Comparison of ENCODE assay signal across 27 cellular contexts in the genomic region with DNA sequence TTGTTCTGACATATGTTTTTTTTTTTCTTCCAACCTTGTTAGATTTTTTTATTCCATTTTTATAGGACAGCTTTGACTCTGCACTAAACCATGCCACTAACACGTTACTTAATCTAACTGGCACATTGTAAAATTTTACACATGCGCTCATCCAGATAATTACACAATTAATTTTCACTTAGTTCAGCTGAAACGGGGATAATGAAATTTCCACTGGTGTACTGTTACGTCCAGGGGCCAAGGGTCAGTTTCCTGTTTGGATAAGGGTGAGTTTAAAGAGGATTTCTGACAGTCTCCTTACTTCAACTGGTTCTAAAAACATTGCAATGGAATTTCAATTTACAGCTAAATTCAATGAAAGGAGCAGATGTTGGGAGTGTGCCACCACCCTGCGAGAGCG.
DNase-seq lines count a peak whose midpoint lies in the region; FAIRE-seq and TF ChIP-seq lines count a peak whose summit lies in the region.
"Had no signal": no experiment of that assay in that cellular context is flagged by ENCODE, and none has a peak within 500 bp of the region (broad histone marks: within the 10 kb centered on the region; RNA-seq: fewer than 3 reads in every experiment).

No MANE protein-coding gene starts in this region.

- no peak overlapping the region for H2AK5ac ChIP-seq in H1 (ENCODE audit: low read depth, low read length)
- no peak overlapping the region for H2AK5ac ChIP-seq in mesenchymal stem cell (ENCODE audit: low read length, severe bottlenecking)

- no peaks in the 10 kb centered on the region for H3K36me3 ChIP-seq in H1 (ENCODE audit: control insufficient read depth in 2 of 4, insufficient read depth in 4 of 4, low read length in 3 of 4)
- no peaks in the 10 kb centered on the region for H3K36me3 ChIP-seq in mesenchymal stem cell (ENCODE audit: control insufficient read depth in 1 of 2, insufficient read depth in 2 of 2, low read depth in 1 of 2, low read length in 2 of 2)
- H3K36me3 ChIP-seq: cardiac muscle cell, thyroid gland had no signal

- H3K18ac ChIP-seq in H1 (ENCODE audit: extremely low read depth, low read length): no peak overlapping the region
- H3K18ac ChIP-seq in mesenchymal stem cell (ENCODE audit: low read depth in 1 of 2, low read length in 2 of 2): no peak overlapping the region

- no peak overlapping the region for H2BK20ac ChIP-seq in H1 (ENCODE audit: low read length)

- H3K9me3 ChIP-seq in H1 (ENCODE audit: insufficient read depth in 2 of 2, low read depth in 1 of 2, low read length in 1 of 2): no peaks in the 10 kb centered on the region
- no peaks in the 10 kb centered on the region for H3K9me3 ChIP-seq in mesenchymal stem cell (ENCODE audit: control insufficient read depth, low read length)
- H3K9me3 ChIP-seq: thyroid gland had no signal

- H2AFZ ChIP-seq in H1 (ENCODE audit: low read length): peak overlapping the region; percentile 78; the same call in 1 of the 2 replicates
- no peak overlapping the region for H2AFZ ChIP-seq in mesenchymal stem cell (ENCODE audit: low read depth, low read length)

- H3K27ac ChIP-seq in H1 (ENCODE audit: low read depth, low read length) (no peak overlapping the region), mesenchymal stem cell (ENCODE audit: low read length, poor library complexity, severe bottlenecking) (no peak overlapping the region)
- H3K27ac ChIP-seq: 22Rv1, cardiac muscle cell, foreskin keratinocyte, thyroid gland had no signal

- H4K20me1 ChIP-seq in H1 (replicated peaks in 1 of 2; ENCODE audit: control insufficient read depth in 1 of 2, insufficient read depth in 2 of 2, low read length in 2 of 2): no peaks in the 10 kb centered on the region

- H4K91ac ChIP-seq in H1 (replicated peaks; ENCODE audit: insufficient read length, low read length): no peak overlapping the region
- no peak overlapping the region for H4K91ac ChIP-seq in mesenchymal stem cell (ENCODE audit: low read length)

- no peak overlapping the region for H3K4ac ChIP-seq in H1 (replicated peaks; ENCODE audit: insufficient read length, low read depth, low read length)
- H3K4ac ChIP-seq in mesenchymal stem cell (ENCODE audit: low read depth in 1 of 2, low read length in 2 of 2): no peak overlapping the region

- 90% methylated on average over 6 of the region's 6 CpGs; no CpG with 5 or more reads in 1 of the 2 experiments for WGBS in H1 (ENCODE audit: extremely low coverage in 1 of 2, insufficient coverage in 1 of 2, insufficient read length in 1 of 2, insufficient replicate concordance in 2 of 2, low coverage in 1 of 2, low lambda C conversion rate in 2 of 2, missing lambda C conversion rate in 1 of 2), 2 experiments
- WGBS in mesenchymal stem cell: 12% methylated on average over 4 of the region's 6 CpGs

- H3K27me3 ChIP-seq in H1 (replicated peaks in 1 of 4; ENCODE audit: control insufficient read depth in 3 of 4, extremely low read depth in 1 of 4, insufficient read depth in 3 of 4, low read length in 3 of 4) (no peaks in the 10 kb centered on the region), mesenchymal stem cell (ENCODE audit: control insufficient read depth in 1 of 2, insufficient read depth in 1 of 2, low read length in 2 of 2) (no peaks in the 10 kb centered on the region)
- H3K27me3 ChIP-seq: cardiac muscle cell, foreskin keratinocyte, thyroid gland had no signal

- H3K4me2 ChIP-seq in H1 (ENCODE audit: insufficient read depth in 1 of 2, low read depth in 2 of 2, low read length in 2 of 2): no peak overlapping the region
- no peak overlapping the region for H3K4me2 ChIP-seq in mesenchymal stem cell (ENCODE audit: low read length, poor library complexity, severe bottlenecking)
- H3K4me2 ChIP-seq: smooth muscle cell had no signal

- CTCF ChIA-PET in H1 (lab: Charles Lee; ENCODE audit: partially characterized antibody): no interaction called here

- no peak overlapping the region for H4K5ac ChIP-seq in H1 (ENCODE audit: insufficient read length, low read depth, low read length)

- DNase-seq in DMS53 (lab: John Stamatoyannopoulos, UW) (peak; percentile 21), DMS53 treated with DMSO at 0.1 percent for 48 hours (lab: John Stamatoyannopoulos, UW; ENCODE audit: unreplicated experiment) (no peak), NCI-H146 (lab: John Stamatoyannopoulos, UW) (peak; percentile 86), H1 (ENCODE audit: low read depth in 1 of 2, low spot score in 2 of 2) (no peak), mesenchymal stem cell (peak; percentile 62), NCI-H187 (lab: John Stamatoyannopoulos, UW) (no peak), NCI-H2029 treated with DMSO at 0.1 percent for 48 hours (lab: John Stamatoyannopoulos, UW) (no peak)
- DNase-seq in activated T-cell treated with anti-CD3 and anti-CD28 coated beads, Interleukin-2, amount 50 U/mL, for 1 hour: no peak
- DNase-seq: activated CD4-positive, alpha-beta T cell treated with anti-CD3 and anti-CD28 coated beads for 1 hour; activated naive CD4-positive, alpha-beta T cell treated with anti-CD3 and anti-CD28 coated beads, Interleukin-2, amount 50 U/mL, for 16 hours; activated T-cell treated with anti-CD3 and anti-CD28 coated beads, Interleukin-2, amount 50 U/mL, for 4 hours; AML-193; CD8-positive, alpha-beta T cell; DND-41; foreskin keratinocyte; hippocampal formation; islet precursor cell; NCI-H1092; NCI-H510A treated with DMSO at 0.1 percent for 48 hours; nucleus accumbens; stimulated activated CD4-positive, alpha-beta T cell treated with anti-CD3 and anti-CD28 coated beads, Interleukin-4, amount 100 ng/mL, for 24 hours; stimulated activated naive CD4-positive, alpha-beta T cell treated with Interleukin-2 at 50 U/mL for 16 hours; thyroid gland had no signal

- H3K4me3 ChIP-seq in H1 (ENCODE audit: extremely low read depth in 1 of 4, insufficient read depth in 2 of 4, low read depth in 3 of 4, low read length in 4 of 4) (no peak overlapping the region), mesenchymal stem cell (ENCODE audit: insufficient read depth in 1 of 2, low read depth in 1 of 2, low read length in 2 of 2) (no peak overlapping the region)
- H3K4me3 ChIP-seq: cardiac muscle cell, smooth muscle cell, thyroid gland had no signal

- no peak overlapping the region for H3K23ac ChIP-seq in H1 (ENCODE audit: insufficient read length)
- no peak overlapping the region for H3K23ac ChIP-seq in mesenchymal stem cell (ENCODE audit: low read length in 2 of 2)

- H3K9ac ChIP-seq in H1 (replicated peaks in 1 of 4; ENCODE audit: extremely low read depth in 1 of 4, low read depth in 3 of 4, low read length in 3 of 4): no peak overlapping the region
- no peak overlapping the region for H3K9ac ChIP-seq in mesenchymal stem cell (ENCODE audit: low read length)

- no peak for FAIRE-seq in H1 (lab: Jason Lieb, UNC)
- FAIRE-seq: GM12891 had no signal

- TF ChIP-seq CTCF in H1 (IDR thresholded peaks at IDR 0.05; ENCODE audit: control extremely low read depth in 1 of 3, insufficient read depth in 1 of 3, low read depth in 1 of 3, low read length in 3 of 3): no peak

- H2BK15ac ChIP-seq in H1 (ENCODE audit: low read length): no peak overlapping the region
- H2BK15ac ChIP-seq in mesenchymal stem cell (ENCODE audit: low read depth, poor library complexity, severe bottlenecking): no peak overlapping the region

- TF ChIP-seq RAD21 in H1 (IDR thresholded peaks at IDR 0.05 in 1 of 2, conservative IDR thresholded peaks at IDR 0.05 in 1 of 2; ENCODE audit: low read depth in 2 of 2, low read length in 2 of 2): no peak

- no peaks in the 10 kb centered on the region for H3K79me1 ChIP-seq in H1 (ENCODE audit: low read depth, low read length)
- no peaks in the 10 kb centered on the region for H3K79me1 ChIP-seq in mesenchymal stem cell (replicated peaks; ENCODE audit: low read length, poor library complexity, severe bottlenecking)

- H2BK120ac ChIP-seq in H1 (replicated peaks; ENCODE audit: low read depth, low read length) (no peak overlapping the region), mesenchymal stem cell (ENCODE audit: low read depth, low read length) (no peak overlapping the region)

- H3K4me1 ChIP-seq in H1 (replicated peaks in 1 of 4; ENCODE audit: control insufficient read depth in 3 of 4, insufficient read depth in 4 of 4, low read length in 3 of 4) (peaks cover 0 to 3% (median 0%) of the 10 kb centered on the region in 4 experiments; a peak in 1 of 7 replicates), mesenchymal stem cell (ENCODE audit: control insufficient read depth, insufficient read depth, low read depth, low read length) (peaks cover 2% of the 10 kb centered on the region)
- H3K4me1 ChIP-seq: foreskin keratinocyte, thyroid gland had no signal

- no peak for TF ChIP-seq EP300 in H1 (IDR thresholded peaks at IDR 0.05; ENCODE audit: borderline replicate concordance in 1 of 2, low read depth in 2 of 2, low read length in 2 of 2)

- H3K14ac ChIP-seq in H1 (ENCODE audit: insufficient read length) (no peak overlapping the region), mesenchymal stem cell (ENCODE audit: low read length in 2 of 2) (no peak overlapping the region)

- no peak overlapping the region for H2BK12ac ChIP-seq in H1 (ENCODE audit: low read depth, low read length)
- H2BK12ac ChIP-seq in mesenchymal stem cell (ENCODE audit: low read length in 2 of 2): no peak overlapping the region

- H4K8ac ChIP-seq in H1 (ENCODE audit: extremely low read depth, insufficient read depth, low read length): no peak overlapping the region
- H4K8ac ChIP-seq in mesenchymal stem cell (ENCODE audit: low read length): no peak overlapping the region

- no peaks in the 10 kb centered on the region for H3K79me2 ChIP-seq in H1 (ENCODE audit: control insufficient read depth in 1 of 2, insufficient read depth in 2 of 2, low read length in 2 of 2)

- no peak for TF ChIP-seq POLR2A in H1 (IDR thresholded peaks at IDR 0.05; ENCODE audit: control extremely low read depth in 1 of 2, low read depth in 2 of 2, low read length in 2 of 2)

- POLR2A ChIA-PET in H1 (lab: Charles Lee; ENCODE audit: partially characterized antibody): interaction anchor here (0.7 kb wide), 1 partner anchor 12 kb away, joined by 3 read pairs; no protein-coding TSS in a partner anchor

- no peak overlapping the region for H3K56ac ChIP-seq in H1 (replicated peaks; ENCODE audit: insufficient read length, low read depth, low read length)

- H2BK5ac ChIP-seq in H1 (ENCODE audit: low read depth, low read length) (no peak overlapping the region), mesenchymal stem cell (ENCODE audit: low read depth, low read length, poor library complexity, severe bottlenecking) (no peak overlapping the region)

- H3K23me2 ChIP-seq in H1 (ENCODE audit: low read depth, low read length): no peaks in the 10 kb centered on the region; the same call in 1 of the 2 replicates

TF ChIP-seq in H1, 55 proteins besides CTCF, POLR2A, EP300 and RAD21:
- no peak for TF ChIP-seq PHF8 (conservative IDR thresholded peaks at IDR 0.05; ENCODE audit: low read depth, low read length)
- TF ChIP-seq EGR1 (IDR thresholded peaks at IDR 0.05; ENCODE audit: borderline replicate concordance, low read depth, low read length): no peak
- TF ChIP-seq KDM5A (IDR thresholded peaks at IDR 0.05; ENCODE audit: low read length): no peak
- no peak for TF ChIP-seq ASH2L (IDR thresholded peaks at IDR 0.05; ENCODE audit: low read length)
- no peak for TF ChIP-seq JUN (IDR thresholded peaks at IDR 0.05; ENCODE audit: low read depth, low read length)
- no peak for TF ChIP-seq CHD1 (IDR thresholded peaks at IDR 0.05; ENCODE audit: low read depth, low read length)
- TF ChIP-seq FOSL1 (IDR thresholded peaks at IDR 0.05; ENCODE audit: insufficient read depth, low read depth, low read length): no peak

Comparison
In these comparisons a context has a peak if more than half of its experiments do, and no peak if none do; other contexts are left out.
1. DNase-seq: peak in DMS53 (single experiment), NCI-H146 (single experiment) and mesenchymal stem cell (single experiment); none in DMS53 treated with DMSO at 0.1 percent for 48 hours (single experiment), H1 (0 of 2), NCI-H187 (0 of 2), NCI-H2029 treated with DMSO at 0.1 percent for 48 hours (single experiment) and activated T-cell treated with anti-CD3 and anti-CD28 coated beads, Interleukin-2, amount 50 U/mL, for 1 hour (single experiment).